18 cellular contexts compared by ENCODE assay signal in genomic region chr10:59820471-59820870, GRCh38.
"Had no signal": no experiment of that assay in that cellular context is flagged by ENCODE, and none has a peak within 500 bp of the region (broad histone marks: within the 10 kb centered on the region; RNA-seq: fewer than 3 reads in every experiment).

No MANE protein-coding gene starts in this region.

- H3K27me3 Mint-ChIP-seq: naive B cell, type B pancreatic cell had no signal

- H3K27ac Mint-ChIP-seq: nephron, type B pancreatic cell had no signal

- H3K36me3 ChIP-seq: colonic mucosa, left lung, neutrophil, uterus had no signal

- H3K4me3 ChIP-seq: colonic mucosa, left lung, lung, smooth muscle cell, uterus had no signal

- H3K27ac ChIP-seq: colonic mucosa, left lung, neutrophil, uterus had no signal

- DNase-seq: colonic mucosa; dermis blood vessel endothelial cell; foreskin melanocyte; head of caudate nucleus; hippocampal formation; kidney glomerular epithelial cell; left lung; mesenchymal stem cell; naive B cell; right cardiac atrium; stimulated activated CD4-positive, alpha-beta T cell treated with anti-CD3 and anti-CD28 coated beads, Interleukin-2, amount 100 ng/mL, for 48 hours; stimulated activated naive CD4-positive, alpha-beta T cell treated with Interleukin-2 at 50 U/mL for 16 hours; uterus had no signal

- H3K4me1 Mint-ChIP-seq: nephron had no signal

- H3K9me3 Mint-ChIP-seq: naive B cell, nephron, type B pancreatic cell had no signal

- ATAC-seq: left lung had no signal

- H3K4me1 ChIP-seq: colonic mucosa, left lung had no signal

- H3K9me3 ChIP-seq: colonic mucosa, left lung, neutrophil, uterus had no signal

- H3K27me3 ChIP-seq: colonic mucosa, left lung, neutrophil, uterus had no signal

- H3K4me3 Mint-ChIP-seq: nephron, type B pancreatic cell had no signal
